9 cellular contexts compared by ENCODE assay signal in the genomic region with DNA sequence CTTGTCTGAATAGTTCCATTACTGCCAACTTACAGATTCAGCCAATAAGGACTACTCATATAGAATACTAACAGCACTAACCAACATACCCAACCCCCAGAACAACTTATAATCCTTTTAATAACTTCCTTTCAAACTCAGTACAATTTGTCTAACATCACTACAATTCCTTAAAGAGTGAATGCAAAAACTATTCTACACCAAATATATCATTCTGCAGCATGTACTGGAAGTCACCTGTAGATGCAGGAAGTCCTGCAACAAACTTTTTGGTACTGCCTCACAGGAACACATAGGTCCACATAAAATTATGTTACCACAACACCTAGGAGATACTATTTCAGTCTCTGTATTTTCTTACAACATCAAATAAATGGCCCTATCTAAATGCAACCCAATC. TPM values are rescaled to one million over a fixed set of nuclear protein-coding genes. Genes with fewer than 3 reads are reported as not detected.
A peak's percentile ranks its signal among the peaks of the same experiment; 100 is the strongest.
DNase-seq lines count a peak whose midpoint lies in the region; ATAC-seq and TF ChIP-seq lines count a peak whose summit lies in the region.
"Had no signal": no experiment of that assay in that cellular context is flagged by ENCODE, and none has a peak within 500 bp of the region (broad histone marks: within the 10 kb centered on the region; RNA-seq: fewer than 3 reads in every experiment).

No MANE protein-coding gene starts in this region.

- peaks cover 64% of the 10 kb centered on the region for H3K36me3 ChIP-seq in DND-41 (ENCODE audit: insufficient read depth, low read length)
- peaks cover 11 to 61% (median 36%) of the 10 kb centered on the region in 4 donors for H3K36me3 ChIP-seq in esophagus muscularis mucosa
- no peaks in the 10 kb centered on the region for H3K36me3 ChIP-seq in parathyroid adenoma (ENCODE audit: control insufficient read depth, insufficient read depth, low read length)

- H2AFZ ChIP-seq in DND-41 (ENCODE audit: low read depth, low read length) (no peak overlapping the region), parathyroid adenoma (no peak overlapping the region)

- no peak for DNase-seq in DND-41
- peak; percentile 27 for DNase-seq in RKO (ENCODE audit: low spot score)
- no peak for DNase-seq in esophagus muscularis mucosa (ENCODE audit: extremely low spot score)
- DNase-seq in T1000 (lab: John Stamatoyannopoulos, UW) = no peak
- no peak for DNase-seq in NCI-H748 (lab: John Stamatoyannopoulos, UW; ENCODE audit: unreplicated experiment)
- DNase-seq in NCI-H2029 (lab: John Stamatoyannopoulos, UW) = no peak
- DNase-seq: posterior cingulate gyrus had no signal

- H3K4me3 ChIP-seq in DND-41 (ENCODE audit: low read depth in 1 of 2, low read length in 2 of 2) (peak overlapping the region; percentile 33 to 76; a peak in 3 of 4 replicates), esophagus muscularis mucosa (peak overlapping the region; percentile 89 to 98 (median 98)), parathyroid adenoma (ENCODE audit: low read depth, low read length) (peak overlapping the region; percentile 100)

- peaks cover 61% of the 10 kb centered on the region for H3K4me1 ChIP-seq in DND-41 (ENCODE audit: insufficient read depth, low read length)
- peaks cover 62 to 74% (median 71%) of the 10 kb centered on the region in 4 donors for H3K4me1 ChIP-seq in esophagus muscularis mucosa
- peaks cover 24% of the 10 kb centered on the region for H3K4me1 ChIP-seq in parathyroid adenoma

- ATAC-seq in DND-41 (ENCODE audit: insufficient read depth, low read depth) (no peak), GM21367 (IDR thresholded peaks at IDR 0.05; ENCODE audit: unreplicated experiment) (no peak)

- peak overlapping the region; percentile 95; the same call in 1 of the 2 replicates for H3K27ac ChIP-seq in DND-41 (ENCODE audit: low read length)
- H3K27ac ChIP-seq in esophagus muscularis mucosa (replicated peaks in 1 of 4) = peak overlapping the region in 3 of 4 donors; percentile 14 to 100 (median 99)
- no peak overlapping the region for H3K27ac ChIP-seq in parathyroid adenoma

- no peak for TF ChIP-seq EP300 in esophagus muscularis mucosa (IDR thresholded peaks at IDR 0.05)

- no peak for TF ChIP-seq CTCF in DND-41 (IDR thresholded peaks at IDR 0.05; ENCODE audit: borderline replicate concordance, extremely low read depth, low read length, poor library complexity, severe bottlenecking)
- no peak for TF ChIP-seq CTCF in esophagus muscularis mucosa (IDR thresholded peaks at IDR 0.05)
- no peak for TF ChIP-seq CTCF in parathyroid adenoma (IDR thresholded peaks at IDR 0.05)

- peaks cover 65% of the 10 kb centered on the region for H4K20me1 ChIP-seq in DND-41 (ENCODE audit: insufficient read depth, low read length)

- no peaks in the 10 kb centered on the region for H3K27me3 ChIP-seq in DND-41 (ENCODE audit: insufficient read depth, low read length, poor library complexity)
- no peaks in the 10 kb centered on the region for H3K27me3 ChIP-seq in esophagus muscularis mucosa
- no peaks in the 10 kb centered on the region for H3K27me3 ChIP-seq in parathyroid adenoma (ENCODE audit: control insufficient read depth, insufficient read depth, low read length)

- H3K79me2 ChIP-seq in DND-41 (ENCODE audit: insufficient read depth, low read length) = peaks cover 82% of the 10 kb centered on the region
- peaks cover 35% of the 10 kb centered on the region for H3K79me2 ChIP-seq in parathyroid adenoma

- H3K9me3 ChIP-seq in DND-41 (ENCODE audit: insufficient read depth, low read length, severe bottlenecking) (no peaks in the 10 kb centered on the region), esophagus muscularis mucosa (no peaks in the 10 kb centered on the region), parathyroid adenoma (ENCODE audit: control insufficient read depth, low read length) (no peaks in the 10 kb centered on the region)

- intact Hi-C loops in esophagus muscularis mucosa (cut with DNase I) = loop anchor here (10.0 kb wide), 1 partner anchor 613 kb away; no protein-coding TSS in a partner anchor

- H3K4me2 ChIP-seq in DND-41 (ENCODE audit: insufficient read depth, low read length) = peak overlapping the region; percentile 80
- peak overlapping the region; percentile 92 for H3K4me2 ChIP-seq in parathyroid adenoma (ENCODE audit: low read length)

- H3K9ac ChIP-seq in DND-41 (ENCODE audit: low read depth, low read length) = peak overlapping the region; percentile 95
- no peak overlapping the region for H3K9ac ChIP-seq in parathyroid adenoma

- no peak for TF ChIP-seq POLR2A in esophagus muscularis mucosa (IDR thresholded peaks at IDR 0.05; ENCODE audit: low read depth)

RNA-seq across cellular contexts. Expression of a gene that starts 2.1 kb away (rescaled TPM):
- total RNA-seq in esophagus muscularis mucosa = 100 to 1,000 TPM in 1 of 4 donors, 10 to 100 TPM in 3; 45.3 to 180 (median 77.3) TPM
